ENCODE assay signal across 1 cellular context in genomic region chr13:27622881-27623280, GRCh38.
TF ChIP-seq lines count a peak whose summit lies in the region.

No MANE protein-coding gene starts in this region.

TF ChIP-seq in GM12878, 131 proteins besides CTCF, POLR2A, EP300 and RAD21:
- TF ChIP-seq ZNF687 (IDR thresholded peaks at IDR 0.05), result 0 out of 2 replicates have a peak, but pooled peaks have one; percentile 20
- TF ChIP-seq NBN (IDR thresholded peaks at IDR 0.05), result no peak
- TF ChIP-seq RUNX3 (IDR thresholded peaks at IDR 0.05; ENCODE audit: low read length), result peak; percentile 30
